Comparison of ENCODE assay signal across 9 cellular contexts in the genomic region with DNA sequence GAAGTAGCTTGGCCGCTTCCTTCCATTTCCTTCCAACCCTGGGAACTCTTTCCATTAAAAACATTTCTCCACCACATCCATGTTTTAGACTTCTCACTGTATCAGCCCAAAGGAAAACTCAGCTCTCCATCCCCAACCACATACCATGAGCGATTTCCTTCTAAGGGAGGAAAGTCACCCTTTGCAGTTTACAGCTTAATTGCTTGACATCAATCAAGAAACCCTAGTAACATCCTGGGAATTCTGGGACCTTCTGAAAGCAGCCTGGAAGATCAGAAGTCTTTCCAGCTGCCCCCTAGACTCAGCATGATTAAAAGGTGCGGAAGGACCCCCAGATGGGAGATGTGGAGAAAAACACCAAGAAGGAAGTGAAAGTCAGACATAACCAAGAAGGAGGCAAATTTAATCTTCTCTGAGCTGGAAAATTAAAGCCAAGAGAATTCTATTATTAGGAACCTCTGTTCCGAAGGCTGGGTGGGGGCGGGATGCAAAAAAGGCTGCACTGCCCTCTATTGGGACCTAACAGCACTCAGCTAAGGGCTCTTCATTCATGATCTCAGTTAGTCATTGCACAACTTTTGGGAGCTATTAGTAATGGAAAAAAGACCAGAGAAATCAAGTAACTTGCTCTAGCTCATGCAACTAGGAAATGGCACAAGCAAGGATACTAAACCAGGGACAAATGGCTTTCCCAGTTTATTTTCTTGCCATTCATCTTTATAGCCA.
A peak's percentile ranks its signal among the peaks of the same experiment; 100 is the strongest.
DNase-seq lines count a peak whose midpoint lies in the region; ATAC-seq, FAIRE-seq and TF ChIP-seq lines count a peak whose summit lies in the region.
"Had no signal": no experiment of that assay in that cellular context is flagged by ENCODE, and none has a peak within 500 bp of the region (broad histone marks: within the 10 kb centered on the region; RNA-seq: fewer than 3 reads in every experiment).

No MANE protein-coding gene starts in this region.

- no peak for ATAC-seq in HG03442 (IDR thresholded peaks at IDR 0.05; ENCODE audit: unreplicated experiment)
- ATAC-seq: naive thymus-derived CD8-positive, alpha-beta T cell had no signal

- H3K36me3 ChIP-seq in SK-N-MC (ENCODE audit: insufficient read depth, low read length) (no peaks in the 10 kb centered on the region), parathyroid adenoma (ENCODE audit: control insufficient read depth, insufficient read depth, low read length) (no peaks in the 10 kb centered on the region)

- TF ChIP-seq CTCF in HFF-Myc (IDR thresholded peaks at IDR 0.05; ENCODE audit: low read depth, low read length, missing control alignments) (peak; percentile 71), fibroblast of the aortic adventitia (IDR thresholded peaks at IDR 0.05; ENCODE audit: insufficient read depth, low read length) (peak; percentile 85), parathyroid adenoma (IDR thresholded peaks at IDR 0.05) (peak; percentile 48)

- H3K9me3 ChIP-seq in SK-N-MC (ENCODE audit: low read depth, low read length) = no peaks in the 10 kb centered on the region
- no peaks in the 10 kb centered on the region for H3K9me3 ChIP-seq in parathyroid adenoma (ENCODE audit: control insufficient read depth, low read length)

- no peak overlapping the region for H3K9ac ChIP-seq in SK-N-MC (ENCODE audit: insufficient read length)
- H3K9ac ChIP-seq in parathyroid adenoma = no peak overlapping the region

- DNase-seq in COLO668 (lab: John Stamatoyannopoulos, UW; ENCODE audit: unreplicated experiment) = peak; percentile 12
- DNase-seq in HFF-Myc (ENCODE audit: extremely low read depth, low read depth) = peak; percentile 50
- DNase-seq in SK-N-MC (ENCODE audit: low read depth, low spot score) = peak; percentile 62
- DNase-seq in fibroblast of the aortic adventitia (ENCODE audit: low read depth) = peak; percentile 96
- DNase-seq in GM12891 (ENCODE audit: insufficient read length, low spot score) = no peak
- no peak for DNase-seq in effector CD8-positive, alpha-beta T cell (lab: John Stamatoyannopoulos, UW)

- H3K79me2 ChIP-seq in parathyroid adenoma = no peaks in the 10 kb centered on the region

- H3K27ac ChIP-seq in SK-N-MC (no peak overlapping the region), parathyroid adenoma (peak overlapping the region; percentile 33)

- no peaks in the 10 kb centered on the region for H3K27me3 ChIP-seq in parathyroid adenoma (ENCODE audit: control insufficient read depth, insufficient read depth, low read length)

- FAIRE-seq in GM12891 (lab: Jason Lieb, UNC) = no peak

- TF ChIP-seq POLR2A in GM12891 (IDR thresholded peaks at IDR 0.05; ENCODE audit: low read depth, low read length) = no peak

- H3K4me2 ChIP-seq in parathyroid adenoma (ENCODE audit: low read length) = no peak overlapping the region

- H3K4me3 ChIP-seq in HFF-Myc (replicated peaks; ENCODE audit: low read depth, low read length) (no peak overlapping the region), SK-N-MC (no peak overlapping the region), fibroblast of the aortic adventitia (ENCODE audit: low read depth, low read length) (peak overlapping the region; percentile 14), parathyroid adenoma (ENCODE audit: low read depth, low read length) (no peak overlapping the region)

- no peak overlapping the region for H2AFZ ChIP-seq in parathyroid adenoma

- H3K4me1 ChIP-seq in parathyroid adenoma = no peaks in the 10 kb centered on the region

TF ChIP-seq in GM12891, 5 proteins besides CTCF, POLR2A, EP300 and RAD21:
- TF ChIP-seq SPI1 (IDR thresholded peaks at IDR 0.05; ENCODE audit: low read depth, low read length) = no peak
- TF ChIP-seq TAF1 (IDR thresholded peaks at IDR 0.05; ENCODE audit: low read depth, low read length) = no peak
- TF ChIP-seq POLR2AphosphoS5 (IDR thresholded peaks at IDR 0.05; ENCODE audit: low read depth, low read length) = no peak
- no peak for TF ChIP-seq PAX5 (IDR thresholded peaks at IDR 0.05; ENCODE audit: insufficient read depth, low read length, severe bottlenecking)
- no peak for TF ChIP-seq POU2F2 (IDR thresholded peaks at IDR 0.05; ENCODE audit: low read depth, low read length)

Comparison
In these comparisons a context has a peak if more than half of its experiments do, and no peak if none do; other contexts are left out.
1. DNase-seq: peak in COLO668 (single experiment), HFF-Myc (single experiment), SK-N-MC (single experiment) and fibroblast of the aortic adventitia (single experiment); none in GM12891 (single experiment) and effector CD8-positive, alpha-beta T cell (single experiment).
2. Peak in every context shown above with its lines, with median percentiles within 50 percentile points of each other: CTCF ChIP-seq.